ENCODE assay signal across 22 cellular contexts in the genomic region with DNA sequence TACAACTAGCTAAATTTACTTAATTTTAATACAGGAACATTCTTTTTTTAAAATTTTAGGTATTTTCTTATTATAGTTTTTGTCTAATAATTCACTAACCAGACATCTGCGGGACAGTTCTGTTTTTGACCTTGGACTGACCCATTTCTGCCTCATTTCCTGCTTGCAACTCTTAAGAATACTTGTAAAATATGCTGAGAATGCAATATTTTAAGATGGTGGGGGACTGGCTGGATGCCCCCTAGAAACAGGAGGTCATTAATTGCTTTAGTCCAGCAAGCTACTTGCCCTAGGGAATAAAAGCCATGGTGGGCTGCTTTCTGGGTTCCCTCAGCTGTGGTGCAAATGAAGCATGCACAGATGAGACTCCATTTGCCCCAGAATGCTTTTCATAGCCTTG.
DNase-seq lines count a peak whose midpoint lies in the region; ATAC-seq, FAIRE-seq and TF ChIP-seq lines count a peak whose summit lies in the region.
"Had no signal": no experiment of that assay in that cellular context is flagged by ENCODE, and none has a peak within 500 bp of the region (broad histone marks: within the 10 kb centered on the region; RNA-seq: fewer than 3 reads in every experiment).

No MANE protein-coding gene starts in this region.

- H3K14ac ChIP-seq in IMR-90 (replicated peaks; ENCODE audit: low read depth, low read length) (no peak overlapping the region), trophoblast cell (ENCODE audit: low read length) (no peak overlapping the region)

- CTCF ChIA-PET in IMR-90 (lab: Yijun Ruan, JAX) = no interaction called here
- CTCF ChIA-PET in K562 (lab: Yijun Ruan, JAX; ENCODE audit: low intra/inter-chr PET ratio) = no interaction called here

- H2BK120ac ChIP-seq in IMR-90 (ENCODE audit: low read depth, low read length) (no peak overlapping the region), trophoblast cell (ENCODE audit: insufficient read depth, low read length, poor library complexity) (no peak overlapping the region)

- no peaks in the 10 kb centered on the region for H3K36me3 Mint-ChIP-seq in glutamatergic neuron (ENCODE audit: unreplicated experiment)
- H3K36me3 Mint-ChIP-seq: CD4-positive, CD25-positive, alpha-beta regulatory T cell; CD8-positive, alpha-beta T cell had no signal

- no peak overlapping the region for H4K5ac ChIP-seq in IMR-90 (ENCODE audit: low read depth, low read length)

- H3K18ac ChIP-seq in IMR-90 (ENCODE audit: low read depth, low read length) (no peak overlapping the region), trophoblast cell (ENCODE audit: low read length) (no peak overlapping the region)

- intact Hi-C loops in IMR-90 (cut with micrococcal nuclease) (no loop called here), K562 (cut with micrococcal nuclease) (no loop called here), left cardiac atrium (cut with DNase I) (no loop called here)

- no peak overlapping the region for H2BK12ac ChIP-seq in trophoblast cell (ENCODE audit: low read length)

- H3K27ac Mint-ChIP-seq in glutamatergic neuron (ENCODE audit: unreplicated experiment) = peak overlapping the region; percentile 80
- H3K27ac Mint-ChIP-seq: B cell; CD4-positive, CD25-positive, alpha-beta regulatory T cell; CD8-positive, alpha-beta T cell; GM23338; HFFc6 had no signal

- no peak overlapping the region for H2BK20ac ChIP-seq in IMR-90 (ENCODE audit: low read depth, low read length)

- no CpG with 5 or more reads among the region's 1 CpG for WGBS in IMR-90 (ENCODE audit: extremely low coverage in 2 of 2, insufficient read length in 1 of 2), 2 experiments
- WGBS in K562 (ENCODE audit: insufficient coverage, low coverage, missing lambda C conversion rate) = 0% methylated on average over 1 of the region's 1 CpG
- WGBS in trophoblast cell (ENCODE audit: extremely low coverage, insufficient coverage, insufficient read length) = no CpG with 5 or more reads among the region's 1 CpG

- no peak for TF ChIP-seq POLR2A in IMR-90 (IDR thresholded peaks at IDR 0.05; ENCODE audit: low read depth, low read length)
- TF ChIP-seq POLR2A in K562 (conservative IDR thresholded peaks at IDR 0.05) = no peak

- in situ Hi-C loops in IMR-90 (cut with MboI; ENCODE audit: low sequenced_read_pairs) = no loop called here
- in situ Hi-C loops in K562 (cut with MboI) = no loop called here

- H3K4me2 ChIP-seq in IMR-90 (ENCODE audit: low read depth, low read length) = no peak overlapping the region
- no peak overlapping the region for H3K4me2 ChIP-seq in K562 (ENCODE audit: insufficient read depth, low read length)
- no peak overlapping the region for H3K4me2 ChIP-seq in trophoblast cell (ENCODE audit: low read length)
- H3K4me2 ChIP-seq: BLaER1, GM23338 had no signal

- H4K91ac ChIP-seq in IMR-90 (ENCODE audit: insufficient read depth, low read depth, low read length) = no peak overlapping the region
- H4K91ac ChIP-seq in trophoblast cell (ENCODE audit: low read depth, low read length) = peak overlapping the region; percentile 47

- no peaks in the 10 kb centered on the region for H4K20me1 ChIP-seq in IMR-90 (ENCODE audit: insufficient read depth, low read length)
- H4K20me1 ChIP-seq in K562 (replicated peaks; ENCODE audit: control insufficient read depth, insufficient read depth, low read length) = no peaks in the 10 kb centered on the region
- H4K20me1 ChIP-seq: BLaER1 had no signal

- POLR2A ChIA-PET in IMR-90 (lab: Charles Lee; ENCODE audit: unreplicated experiment) (no interaction called here), K562 (lab: Yijun Ruan, JAX) (no interaction called here)

- H3K79me1 ChIP-seq in IMR-90 (ENCODE audit: low read depth in 1 of 2, low read length in 2 of 2) (no peaks in the 10 kb centered on the region), trophoblast cell (ENCODE audit: low read length) (peaks cover 6% of the 10 kb centered on the region)

- H3K79me2 ChIP-seq in K562 (ENCODE audit: control insufficient read depth, insufficient read depth, low read length) (no peaks in the 10 kb centered on the region), trophoblast cell (ENCODE audit: control insufficient read depth, insufficient read depth, low read length, poor library complexity) (no peaks in the 10 kb centered on the region)

- no peak overlapping the region for H4K12ac ChIP-seq in trophoblast cell (ENCODE audit: low read depth, low read length)

- ATAC-seq in IMR-90 (ENCODE audit: low read depth) (no peak), K562 (no peak), GM18517 (IDR thresholded peaks at IDR 0.05; ENCODE audit: unreplicated experiment) (no peak), left cardiac atrium (no peak), GM19035 (IDR thresholded peaks at IDR 0.05; ENCODE audit: unreplicated experiment) (no peak)
- ATAC-seq: CD8-positive, alpha-beta T cell; GM23338 had no signal

- H4K8ac ChIP-seq in IMR-90 (ENCODE audit: low read depth in 2 of 2, low read length in 2 of 2) (no peak overlapping the region), trophoblast cell (ENCODE audit: low read depth, low read length) (no peak overlapping the region)

- no peaks in the 10 kb centered on the region for H3K27me3 Mint-ChIP-seq in glutamatergic neuron (ENCODE audit: unreplicated experiment)
- H3K27me3 Mint-ChIP-seq: B cell; CD4-positive, CD25-positive, alpha-beta regulatory T cell had no signal

- BruUV-seq in IMR-90 (replicated peaks; lab: Mats Ljungman, UMichigan) (no TSS peak), K562 (replicated peaks; lab: Mats Ljungman, UMichigan) (no TSS peak)

- no peaks in the 10 kb centered on the region for H3K9me1 ChIP-seq in IMR-90 (ENCODE audit: insufficient read depth, low read length)
- no peaks in the 10 kb centered on the region for H3K9me1 ChIP-seq in K562 (ENCODE audit: control insufficient read depth, insufficient read depth, low read length)

- DNase-seq in IMR-90 (no peak), K562 (ENCODE audit: extremely low read depth in 1 of 4, low spot score in 3 of 4) (no peak), glutamatergic neuron (no peak), trophoblast cell (no peak), left cardiac atrium (no peak)
- DNase-seq: Caco-2; CD4-positive, CD25-positive, alpha-beta regulatory T cell; CD8-positive, alpha-beta T cell; DMS153; DND-41; HFFc6 had no signal

- peaks cover 2% of the 10 kb centered on the region for H3K9me3 Mint-ChIP-seq in glutamatergic neuron (ENCODE audit: unreplicated experiment)

- TF ChIP-seq RAD21 in IMR-90 (IDR thresholded peaks at IDR 0.05; ENCODE audit: low read length) (no peak), K562 (CRISPR knock-in tag; conservative IDR thresholded peaks at IDR 0.05 in 1 of 2, IDR thresholded peaks at IDR 0.05 in 1 of 2) (no peak)

- H3K36me3 ChIP-seq in IMR-90 (ENCODE audit: control insufficient read depth, insufficient read depth, low read length) = no peaks in the 10 kb centered on the region
- no peaks in the 10 kb centered on the region for H3K36me3 ChIP-seq in K562 (ENCODE audit: control insufficient read depth, insufficient read depth, low read length)
- no peaks in the 10 kb centered on the region for H3K36me3 ChIP-seq in trophoblast cell (ENCODE audit: control insufficient read depth in 1 of 2, insufficient read depth in 2 of 2, low read length in 2 of 2)
- H3K36me3 ChIP-seq: BLaER1, HAP-1 had no signal

- no peak overlapping the region for H2AK5ac ChIP-seq in IMR-90 (ENCODE audit: low read depth, low read length)
- H2AK5ac ChIP-seq in trophoblast cell (ENCODE audit: low read length) = no peak overlapping the region

- H3K23ac ChIP-seq in IMR-90 (ENCODE audit: low read depth, low read length) = no peak overlapping the region
- H3K23ac ChIP-seq in trophoblast cell (ENCODE audit: low read length) = no peak overlapping the region

- TF ChIP-seq CTCF in IMR-90 (conservative IDR thresholded peaks at IDR 0.05; ENCODE audit: low read depth, low read length) (no peak), K562 (IDR thresholded peaks at IDR 0.05 in 2 of 3, conservative IDR thresholded peaks at IDR 0.05 in 1 of 3; ENCODE audit: insufficient read depth in 2 of 3, low read depth in 1 of 3, low read length in 3 of 3) (no peak), glutamatergic neuron (IDR thresholded peaks at IDR 0.05; ENCODE audit: partially characterized antibody, unreplicated experiment) (no peak)

- H3K27ac ChIP-seq in IMR-90 (ENCODE audit: insufficient read depth, low read length) (no peak overlapping the region), K562 (ENCODE audit: extremely low read depth, low read depth, low read length) (no peak overlapping the region), trophoblast cell (ENCODE audit: low read depth, low read length) (peak overlapping the region; percentile 53)
- H3K27ac ChIP-seq: BLaER1, C4-2B had no signal

- H3K27me3 ChIP-seq in IMR-90 (ENCODE audit: control insufficient read depth, insufficient read depth, low read length) (no peaks in the 10 kb centered on the region), K562 (ENCODE audit: control insufficient read depth in 2 of 2, insufficient read depth in 2 of 2, low read length in 2 of 2) (no peaks in the 10 kb centered on the region), trophoblast cell (ENCODE audit: insufficient read depth, low read length) (no peaks in the 10 kb centered on the region)
- H3K27me3 ChIP-seq: BLaER1 had no signal

- H3K9ac ChIP-seq in IMR-90 (ENCODE audit: low read depth, low read length) (no peak overlapping the region), K562 (ENCODE audit: insufficient read depth in 1 of 2, low read depth in 2 of 2, low read length in 2 of 2) (no peak overlapping the region), trophoblast cell (ENCODE audit: low read length) (no peak overlapping the region)
- H3K9ac ChIP-seq: BLaER1 had no signal

- H3K9me3 ChIP-seq in IMR-90 (ENCODE audit: control insufficient read depth, insufficient read depth, low read length) (peaks cover 2% of the 10 kb centered on the region), K562 (replicated peaks; ENCODE audit: control insufficient read depth, insufficient read depth, low read depth, low read length) (no peaks in the 10 kb centered on the region), trophoblast cell (ENCODE audit: insufficient read depth, low read depth, low read length) (peaks cover 1% of the 10 kb centered on the region)
- H3K9me3 ChIP-seq: HAP-1 had no signal

- dilution Hi-C loops in IMR-90 (cut with HindIII; ENCODE audit: low sequenced_read_pairs, unreplicated experiment) = no loop called here

- FAIRE-seq in K562 (lab: Jason Lieb, UNC) = no peak
- FAIRE-seq: G401.6, GM12892, GM19239, H54 had no signal

- no peak overlapping the region for H3K4ac ChIP-seq in IMR-90 (ENCODE audit: low read depth, low read length)
- no peak overlapping the region for H3K4ac ChIP-seq in trophoblast cell (ENCODE audit: low read depth, low read length)

- H2BK15ac ChIP-seq in IMR-90 (ENCODE audit: low read depth, low read length) = no peak overlapping the region

- H2AFZ ChIP-seq in IMR-90 (replicated peaks; ENCODE audit: low read length, poor library complexity) = no peak overlapping the region
- no peak overlapping the region for H2AFZ ChIP-seq in K562 (ENCODE audit: low read depth, low read length)
- no peak overlapping the region for H2AFZ ChIP-seq in trophoblast cell (ENCODE audit: insufficient read depth, low read length, poor library complexity)
- H2AFZ ChIP-seq: GM23338 had no signal

- TF ChIP-seq EP300 in K562 (IDR thresholded peaks at IDR 0.05; ENCODE audit: low read length) = no peak

- H3K56ac ChIP-seq in IMR-90 (ENCODE audit: extremely low read depth, insufficient read depth, low read length) = no peak overlapping the region

- no peak overlapping the region for H3K4me3 ChIP-seq in IMR-90 (ENCODE audit: insufficient read depth, low read depth, low read length)
- H3K4me3 ChIP-seq in K562 = no peak overlapping the region
- H3K4me3 ChIP-seq in trophoblast cell (ENCODE audit: low read depth, low read length) = no peak overlapping the region
- H3K4me3 ChIP-seq: BLaER1, GM23338, HAP-1 had no signal

- no peak overlapping the region for H3K4me3 Mint-ChIP-seq in glutamatergic neuron (ENCODE audit: unreplicated experiment)
- H3K4me3 Mint-ChIP-seq: B cell; CD4-positive, CD25-positive, alpha-beta regulatory T cell; CD8-positive, alpha-beta T cell; GM23338; HFFc6 had no signal

- no peaks in the 10 kb centered on the region for H3K4me1 ChIP-seq in IMR-90 (ENCODE audit: control insufficient read depth, insufficient read depth, low read length)
- no peaks in the 10 kb centered on the region for H3K4me1 ChIP-seq in K562 (replicated peaks in 1 of 2; ENCODE audit: control insufficient read depth in 2 of 2, insufficient read depth in 2 of 2, low read length in 2 of 2)
- H3K4me1 ChIP-seq in trophoblast cell (ENCODE audit: control insufficient read depth in 1 of 2, insufficient read depth in 2 of 2, low read length in 2 of 2) = peaks cover 0 to 2% of the 10 kb centered on the region in 2 experiments
- H3K4me1 ChIP-seq: BLaER1 had no signal

- peaks cover 14% of the 10 kb centered on the region for H3K4me1 Mint-ChIP-seq in glutamatergic neuron (ENCODE audit: low read depth, unreplicated experiment)
- H3K4me1 Mint-ChIP-seq: B cell; CD4-positive, CD25-positive, alpha-beta regulatory T cell had no signal

- no peak overlapping the region for H2BK5ac ChIP-seq in IMR-90 (ENCODE audit: low read depth, low read length, poor library complexity, severe bottlenecking)
- H2BK5ac ChIP-seq in trophoblast cell (ENCODE audit: low read depth, low read length, poor library complexity) = no peak overlapping the region

- H2AK9ac ChIP-seq in IMR-90 (replicated peaks; ENCODE audit: low read depth, low read length, poor library complexity) = no peak overlapping the region
